In the genomic region with DNA sequence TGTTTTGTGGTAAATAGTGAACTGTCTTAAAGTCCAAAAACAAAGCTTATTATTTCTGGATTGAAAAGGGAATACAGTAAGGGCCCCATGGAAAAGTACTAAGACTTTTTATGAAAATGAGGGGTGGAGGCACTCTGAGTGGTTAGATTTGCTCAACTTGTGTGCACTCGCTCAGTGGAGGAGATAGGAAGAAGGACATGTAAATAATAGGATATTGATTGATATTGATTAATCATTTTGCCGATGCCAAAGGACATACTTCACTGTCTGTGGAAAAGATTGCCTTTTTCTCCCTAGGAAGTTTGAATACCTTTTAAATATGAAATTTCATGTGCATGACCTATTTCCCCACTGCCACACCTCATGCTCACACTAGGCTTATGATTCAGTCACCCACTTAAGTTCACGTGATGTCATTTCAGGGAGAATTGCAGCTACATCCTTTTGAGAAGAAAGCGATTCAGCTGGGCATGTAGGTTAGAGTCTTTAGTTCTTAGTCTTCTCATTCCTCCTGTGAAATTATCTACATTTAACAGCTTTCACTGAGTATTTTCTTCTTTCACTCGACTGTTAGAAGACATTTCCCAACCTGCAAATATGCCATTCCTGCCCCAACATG, we compare ENCODE assay signal across 19 cellular contexts. TPM values are rescaled to one million over a fixed set of nuclear protein-coding genes. Genes with fewer than 3 reads are reported as not detected.
DNase-seq lines count a peak whose midpoint lies in the region; ATAC-seq, FAIRE-seq and TF ChIP-seq lines count a peak whose summit lies in the region.
"Had no signal": no experiment of that assay in that cellular context is flagged by ENCODE, and none has a peak within 500 bp of the region (broad histone marks: within the 10 kb centered on the region; RNA-seq: fewer than 3 reads in every experiment).

No MANE protein-coding gene starts in this region.

- H3K4me1 Mint-ChIP-seq in activated CD4-positive, alpha-beta T cell treated with anti-CD3 and anti-CD28 coated beads, Interleukin-2, amount 10 ng/mL, durations not matched to agents 7 days and 5 days, result peaks cover 46% of the 10 kb centered on the region

- BruUV-seq in GM12878 (replicated peaks; lab: Mats Ljungman, UMichigan), result no TSS peak

- H3K4me2 ChIP-seq in GM12878 (ENCODE audit: control insufficient read depth, insufficient read depth), result peak overlapping the region; percentile 28

- peak overlapping the region; percentile 10 for H3K27ac Mint-ChIP-seq in activated CD4-positive, alpha-beta T cell treated with anti-CD3 and anti-CD28 coated beads, Interleukin-2, amount 10 ng/mL, durations not matched to agents 7 days and 5 days
- H3K27ac Mint-ChIP-seq: endodermal cell had no signal

- 75% methylated on average over 5 of the region's 5 CpGs for WGBS in GM12878 (ENCODE audit: insufficient coverage, insufficient replicate concordance, low lambda C conversion rate, missing lambda C conversion rate)

- no peaks in the 10 kb centered on the region; the same call in 1 of the 2 replicates for H4K20me1 ChIP-seq in GM12878 (ENCODE audit: control insufficient read depth, insufficient read depth)

- H3K4me3 ChIP-seq in HEK293 (ENCODE audit: low read depth, low read length), result no peak overlapping the region
- no peak overlapping the region for H3K4me3 ChIP-seq in GM12878
- H3K4me3 ChIP-seq: ascending aorta had no signal

- H3K9ac ChIP-seq in GM12878 (ENCODE audit: control insufficient read depth, insufficient read depth, low read length), result no peak overlapping the region

- H3K36me3 Mint-ChIP-seq in activated CD4-positive, alpha-beta T cell treated with anti-CD3 and anti-CD28 coated beads, Interleukin-2, amount 10 ng/mL, durations not matched to agents 7 days and 5 days (ENCODE audit: low read depth), result peaks cover 26% of the 10 kb centered on the region

- TF ChIP-seq EP300 in GM12878 (IDR thresholded peaks at IDR 0.05; ENCODE audit: borderline replicate concordance in 1 of 2, control insufficient read depth in 1 of 2, low read depth in 2 of 2, low read length in 2 of 2), result no peak

- POLR2A ChIA-PET in activated CD4-positive, alpha-beta T cell treated with anti-CD3 and anti-CD28 coated beads, Interleukin-2, amount 10 ng/mL, durations not matched to agents 7 days and 5 days (lab: Charles Lee), result no interaction called here
- POLR2A ChIA-PET in HEK293 (lab: Yijun Ruan, JAX), result interaction anchor here (0.7 to 1.1 kb wide), 4 partner anchors 15 to 268 kb away, joined by 3 to 4 read pairs (median 4); a partner anchor contains a TSS
- POLR2A ChIA-PET in GM12878 (lab: Charles Lee), result interaction anchor here (1.2 kb wide), 1 partner anchor 12 kb away, joined by 3 read pairs; no protein-coding TSS in a partner anchor

- TF ChIP-seq POLR2A in GM12878 (IDR thresholded peaks at IDR 0.05; ENCODE audit: low read depth, low read length), result no peak

- RAD21 ChIA-PET in GM12878 (lab: Charles Lee; ENCODE audit: unreplicated experiment), result no interaction called here

- peaks cover 70% of the 10 kb centered on the region for H3K79me2 ChIP-seq in GM12878 (ENCODE audit: control insufficient read depth, insufficient read depth, low read length)

- H3K36me3 ChIP-seq in HEK293 (ENCODE audit: control insufficient read depth in 2 of 2, insufficient read depth in 1 of 2, low read length in 2 of 2), result peaks cover 8 to 15% of the 10 kb centered on the region in 2 experiments; a peak in 2 of 3 replicates
- H3K36me3 ChIP-seq in GM12878 (ENCODE audit: control insufficient read depth in 2 of 2, insufficient read depth in 2 of 2, low read length in 1 of 2), result peaks cover 0 to 7% of the 10 kb centered on the region in 2 experiments; a peak in 2 of 4 replicates

- CTCF ChIA-PET in activated CD4-positive, alpha-beta T cell treated with anti-CD3 and anti-CD28 coated beads, Interleukin-2, amount 10 ng/mL, durations not matched to agents 7 days and 5 days (lab: Charles Lee), result interaction anchor here (0.9 kb wide), 1 partner anchor 9 kb away, joined by 3 read pairs; no protein-coding TSS in a partner anchor
- CTCF ChIA-PET in HEK293 (lab: Yijun Ruan, JAX) (interaction anchor here (0.5 to 1.6 kb wide), 3 partner anchors 40 to 734 kb away, joined by 4 read pairs; no protein-coding TSS in a partner anchor), GM12878 (lab: Yijun Ruan, JAX) (interaction anchor here (0.6 to 2.0 kb wide), 5 partner anchors 12 to 515 kb away, joined by 3 to 9 read pairs (median 3); no protein-coding TSS in a partner anchor)

- in situ Hi-C loops in GM12878 (cut with MboI), result no loop called here

- no peak overlapping the region for H3K4me3 Mint-ChIP-seq in activated CD4-positive, alpha-beta T cell treated with anti-CD3 and anti-CD28 coated beads, Interleukin-2, amount 10 ng/mL, durations not matched to agents 7 days and 5 days
- H3K4me3 Mint-ChIP-seq: CD14-positive monocyte, endodermal cell, neural crest cell had no signal

- DNase-seq in activated CD4-positive, alpha-beta T cell treated with anti-CD3 and anti-CD28 coated beads, Interleukin-2, amount 10 ng/mL, durations not matched to agents 7 days and 5 days, result no peak
- DNase-seq in activated CD4-positive, alpha-beta T cell treated with anti-CD3 and anti-CD28 coated beads for 48 hours, result no peak
- DNase-seq in GM12878 (ENCODE audit: low read depth, low spot score) (no peak), renal cortical epithelial cell (ENCODE audit: low read depth) (peak; percentile 25), Kasumi-1 (lab: John Stamatoyannopoulos, UW) (no peak), NCI-H1092 (lab: John Stamatoyannopoulos, UW) (no peak)
- DNase-seq: DMS53; endodermal cell; kidney glomerular epithelial cell; NCI-H2029; NCI-H446 treated with DMSO at 0.1 percent for 48 hours; stimulated activated CD4-positive, alpha-beta T cell treated with anti-CD3 and anti-CD28 coated beads, Interleukin-12 subunit alpha, Interleukin-12 subunit beta, amount 100 ng/mL, for 4 hours; SW 1271 had no signal

- H3K27me3 Mint-ChIP-seq in activated CD4-positive, alpha-beta T cell treated with anti-CD3 and anti-CD28 coated beads, Interleukin-2, amount 10 ng/mL, durations not matched to agents 7 days and 5 days, result no peaks in the 10 kb centered on the region

- H3K27ac ChIP-seq in HEK293 (ENCODE audit: extremely low read depth, low read depth, low read length) (no peak overlapping the region), GM12878 (ENCODE audit: control insufficient read depth, insufficient read depth) (no peak overlapping the region)
- H3K27ac ChIP-seq: ascending aorta had no signal

- H2AFZ ChIP-seq in GM12878 (ENCODE audit: control insufficient read depth, low read depth, low read length), result no peak overlapping the region

- H3K4me1 ChIP-seq in HEK293 (ENCODE audit: control insufficient read depth, insufficient read depth, low read length) (peaks cover 6% of the 10 kb centered on the region; the same call in 1 of the 2 replicates), GM12878 (ENCODE audit: control insufficient read depth, insufficient read depth, low read length) (peaks cover 7% of the 10 kb centered on the region)

- no peak for FAIRE-seq in GM12878 (lab: Jason Lieb, UNC)
- FAIRE-seq: colon had no signal

- H3K27me3 ChIP-seq in GM12878 (replicated peaks in 1 of 2; ENCODE audit: control insufficient read depth in 2 of 2, insufficient read depth in 2 of 2, low read length in 1 of 2), result no peaks in the 10 kb centered on the region
- H3K27me3 ChIP-seq: ascending aorta had no signal

- H3K9me3 ChIP-seq in HEK293 (ENCODE audit: control insufficient read depth, insufficient read depth, low read depth, low read length), result no peaks in the 10 kb centered on the region
- no peaks in the 10 kb centered on the region for H3K9me3 ChIP-seq in GM12878 (replicated peaks; ENCODE audit: control insufficient read depth, insufficient read depth, low read length)
- H3K9me3 ChIP-seq: ascending aorta had no signal

- no peaks in the 10 kb centered on the region for H3K9me3 Mint-ChIP-seq in activated CD4-positive, alpha-beta T cell treated with anti-CD3 and anti-CD28 coated beads, Interleukin-2, amount 10 ng/mL, durations not matched to agents 7 days and 5 days
- H3K9me3 Mint-ChIP-seq: CD14-positive monocyte, endodermal cell, neural crest cell had no signal

- SMC1A ChIA-PET in GM12878 (lab: Charles Lee; ENCODE audit: uncharacterized antibody, unreplicated experiment), result interaction anchor here (0.6 to 2.1 kb wide), 6 partner anchors 12 to 247 kb away, joined by 3 to 10 read pairs (median 4); no protein-coding TSS in a partner anchor

- TF ChIP-seq CTCF in HEK293 (tag by site-specific recombination; IDR thresholded peaks at IDR 0.05), result no peak
- no peak for TF ChIP-seq CTCF in GM12878 (IDR thresholded peaks at IDR 0.05 in 2 of 3, conservative IDR thresholded peaks at IDR 0.05 in 1 of 3; ENCODE audit: control insufficient read depth in 2 of 3, extremely low read depth in 1 of 3, insufficient read depth in 1 of 3, low read depth in 3 of 3, low read length in 3 of 3)

- ATAC-seq in GM12878 (no peak), GM21515 (IDR thresholded peaks at IDR 0.05; ENCODE audit: unreplicated experiment) (no peak)

- TF ChIP-seq RAD21 in GM12878 (IDR thresholded peaks at IDR 0.05; ENCODE audit: insufficient read depth, low read depth, low read length), result no peak

- intact Hi-C loops in GM12878 (cut with micrococcal nuclease; ENCODE audit: unreplicated experiment), result no loop called here

TF ChIP-seq in GM12878, 131 proteins besides CTCF, POLR2A, EP300 and RAD21 (continues in another document):
- peak; percentile 62; the same call in 1 of the 2 replicates for TF ChIP-seq CREB1 (IDR thresholded peaks at IDR 0.05; ENCODE audit: low read depth)

RNA-seq across cellular contexts. Expression of a gene that starts 5.0 kb away (rescaled TPM):
- total RNA-seq in activated CD4-positive, alpha-beta T cell treated with anti-CD3 and anti-CD28 coated beads, Interleukin-2, amount 10 ng/mL, durations not matched to agents 7 days and 5 days, result 10 to 100 TPM; 41.1 to 42.5 TPM
- total RNA-seq in GM12878 (2013; cell fraction: nucleolus; rRNA removed), result 126 and 132 TPM in 2 replicates
- total RNA-seq in GM12878 (2014; rRNA removed) (21.8 and 23.9 TPM in 2 replicates), GM12878 (2014; rRNA removed; fragmentation: Illumina TruSeq; extraction: Trizol) (22.5 and 24.0 TPM in 2 replicates), GM12878 (2021) (38.7 TPM in 2 replicates), renal cortical epithelial cell (30.7 and 43.8 TPM in 2 replicates)
- polyA plus RNA-seq in GM12878 (2011; ENCODE audit: low read depth), result 7.8 TPM
- polyA plus RNA-seq in GM12878 (2011; rRNA removed) (29.1 and 43.0 TPM in 2 replicates), GM12878 (2014; fragmentation: Illumina TruSeq; extraction: Trizol) (13.8 and 16.5 TPM in 2 replicates), GM12878 (2014; fragmentation: Nextera tagmentation; extraction: Ambion mirVana) (1 to 10 TPM; 2.4 to 5.3 TPM), GM12878 (2014; rRNA removed) (12.2 and 14.2 TPM in 2 replicates), GM12878 (2016; fragmentation: Nextera tagmentation; extraction: Ambion mirVana) (10 to 100 TPM; 13.6 to 18.8 TPM)
- 11.2 and 12.6 TPM in 2 replicates for polyA plus RNA-seq in GM12878 (2011; cell fraction: cytosol; rRNA removed)
- 38.6 and 39.1 TPM in 2 replicates for polyA plus RNA-seq in GM12878 (2011; cell fraction: nucleus; rRNA removed)
- polyA plus RNA-seq in GM12878 (2012), result 13.1 and 15.8 TPM in 2 replicates
- polyA minus RNA-seq in GM12878 (2011; rRNA and poly(A)+ RNA removed), result 52.1 and 70.2 TPM in 2 replicates
- polyA minus RNA-seq in GM12878 (2011; cell fraction: cytosol; rRNA and poly(A)+ RNA removed), result 16.3 and 22.7 TPM in 2 replicates
- 19.6 and 25.7 TPM in 2 replicates for polyA minus RNA-seq in GM12878 (2011; cell fraction: nucleus; rRNA and poly(A)+ RNA removed)
